ENCODE assay signal across 8 cellular contexts in genomic region chr1:159197767-159198557, GRCh38. TPM values are rescaled to one million over a fixed set of nuclear protein-coding genes. Genes with fewer than 3 reads are reported as not detected.
A peak's percentile ranks its signal among the peaks of the same experiment; 100 is the strongest.
DNase-seq lines count a peak whose midpoint lies in the region; ATAC-seq and TF ChIP-seq lines count a peak whose summit lies in the region.

No MANE protein-coding gene starts in this region.

- H3K9me3 Mint-ChIP-seq in WTC11 (no peaks in the 10 kb centered on the region), memory B cell (no peaks in the 10 kb centered on the region)
- no peaks in the 10 kb centered on the region for H3K9me3 Mint-ChIP-seq in stimulated activated naive CD8-positive, alpha-beta T cell treated with anti-CD3 and anti-CD28 coated beads, Interleukin-15, Interleukin-2, amounts not matched to agents 100 ng/mL and 50 ng/mL, for 24 hours

- H3K27ac Mint-ChIP-seq in WTC11: no peak overlapping the region
- no peak overlapping the region for H3K27ac Mint-ChIP-seq in memory B cell
- peak overlapping the region; percentile 32 for H3K27ac Mint-ChIP-seq in stimulated activated naive CD8-positive, alpha-beta T cell treated with anti-CD3 and anti-CD28 coated beads, Interleukin-15, Interleukin-2, amounts not matched to agents 100 ng/mL and 50 ng/mL, for 24 hours

- H3K36me3 Mint-ChIP-seq in WTC11 (no peaks in the 10 kb centered on the region), memory B cell (no peaks in the 10 kb centered on the region)
- no peaks in the 10 kb centered on the region for H3K36me3 Mint-ChIP-seq in stimulated activated naive CD8-positive, alpha-beta T cell treated with anti-CD3 and anti-CD28 coated beads, Interleukin-15, Interleukin-2, amounts not matched to agents 100 ng/mL and 50 ng/mL, for 24 hours (ENCODE audit: low read depth)

- CTCF ChIA-PET in WTC11 (lab: Charles Lee): interaction anchor here (0.6 to 7.4 kb wide), 24 partner anchors 10 to 809 kb away, joined by 3 to 200 read pairs (median 6); partner anchors contain the start of gene ACKR1

- DNase-seq in AG08395 (ENCODE audit: low spot score) (peak; percentile 77), GM13977 (ENCODE audit: low spot score) (peak; percentile 59), NCI-H2029 treated with DMSO at 0.1 percent for 48 hours (lab: John Stamatoyannopoulos, UW) (peak; percentile 26), WTC11 (ENCODE audit: low spot score) (peak; percentile 84), dermis blood vessel endothelial cell (peak; percentile 90), memory B cell (ENCODE audit: low spot score in 2 of 2) (peak; percentile 57 to 59)

- peak; percentile 87 for ATAC-seq in HG02943 (IDR thresholded peaks at IDR 0.05; ENCODE audit: low read depth, unreplicated experiment)
- peak; percentile 89 for ATAC-seq in WTC11
- peak; percentile 89 for ATAC-seq in memory B cell (ENCODE audit: low read depth)

- in situ Hi-C loops in GM13977 (cut with MboI; ENCODE audit: low pct_unique_long_range_greater_than_20kb, low sequenced_read_pairs, unreplicated experiment): no loop called here

- peak; percentile 78 for TF ChIP-seq CTCF in GM13977 (IDR thresholded peaks at IDR 0.05; ENCODE audit: extremely low read depth, insufficient read depth, missing control alignments)
- TF ChIP-seq CTCF in WTC11 (IDR thresholded peaks at IDR 0.05): peak; percentile 90

- POLR2A ChIA-PET in WTC11 (lab: Charles Lee): interaction anchor here (0.7 to 1.0 kb wide), 2 partner anchors 11 to 15 kb away, joined by 3 to 4 read pairs; no protein-coding TSS in a partner anchor

- H3K27me3 Mint-ChIP-seq in WTC11 (ENCODE audit: low read depth): no peaks in the 10 kb centered on the region
- peaks cover 24% of the 10 kb centered on the region for H3K27me3 Mint-ChIP-seq in memory B cell
- H3K27me3 Mint-ChIP-seq in stimulated activated naive CD8-positive, alpha-beta T cell treated with anti-CD3 and anti-CD28 coated beads, Interleukin-15, Interleukin-2, amounts not matched to agents 100 ng/mL and 50 ng/mL, for 24 hours: peaks cover 49% of the 10 kb centered on the region

- H3K4me1 Mint-ChIP-seq in WTC11: peaks cover 17% of the 10 kb centered on the region
- peaks cover 4% of the 10 kb centered on the region for H3K4me1 Mint-ChIP-seq in memory B cell
- peaks cover 15% of the 10 kb centered on the region for H3K4me1 Mint-ChIP-seq in stimulated activated naive CD8-positive, alpha-beta T cell treated with anti-CD3 and anti-CD28 coated beads, Interleukin-15, Interleukin-2, amounts not matched to agents 100 ng/mL and 50 ng/mL, for 24 hours (ENCODE audit: low read depth)

- no peak overlapping the region for H3K4me3 Mint-ChIP-seq in WTC11
- no peak overlapping the region for H3K4me3 Mint-ChIP-seq in memory B cell
- H3K4me3 Mint-ChIP-seq in stimulated activated naive CD8-positive, alpha-beta T cell treated with anti-CD3 and anti-CD28 coated beads, Interleukin-15, Interleukin-2, amounts not matched to agents 100 ng/mL and 50 ng/mL, for 24 hours: no peak overlapping the region

TF ChIP-seq in WTC11, 78 proteins besides CTCF, POLR2A, EP300 and RAD21:
- TF ChIP-seq CREB1 (CRISPR knock-in tag; IDR thresholded peaks at IDR 0.05): no peak
- TF ChIP-seq ZSCAN18 (CRISPR knock-in tag; IDR thresholded peaks at IDR 0.05): no peak
- TF ChIP-seq KAT7 (CRISPR knock-in tag; IDR thresholded peaks at IDR 0.05; ENCODE audit: borderline replicate concordance): no peak
- TF ChIP-seq, protein P1, sequence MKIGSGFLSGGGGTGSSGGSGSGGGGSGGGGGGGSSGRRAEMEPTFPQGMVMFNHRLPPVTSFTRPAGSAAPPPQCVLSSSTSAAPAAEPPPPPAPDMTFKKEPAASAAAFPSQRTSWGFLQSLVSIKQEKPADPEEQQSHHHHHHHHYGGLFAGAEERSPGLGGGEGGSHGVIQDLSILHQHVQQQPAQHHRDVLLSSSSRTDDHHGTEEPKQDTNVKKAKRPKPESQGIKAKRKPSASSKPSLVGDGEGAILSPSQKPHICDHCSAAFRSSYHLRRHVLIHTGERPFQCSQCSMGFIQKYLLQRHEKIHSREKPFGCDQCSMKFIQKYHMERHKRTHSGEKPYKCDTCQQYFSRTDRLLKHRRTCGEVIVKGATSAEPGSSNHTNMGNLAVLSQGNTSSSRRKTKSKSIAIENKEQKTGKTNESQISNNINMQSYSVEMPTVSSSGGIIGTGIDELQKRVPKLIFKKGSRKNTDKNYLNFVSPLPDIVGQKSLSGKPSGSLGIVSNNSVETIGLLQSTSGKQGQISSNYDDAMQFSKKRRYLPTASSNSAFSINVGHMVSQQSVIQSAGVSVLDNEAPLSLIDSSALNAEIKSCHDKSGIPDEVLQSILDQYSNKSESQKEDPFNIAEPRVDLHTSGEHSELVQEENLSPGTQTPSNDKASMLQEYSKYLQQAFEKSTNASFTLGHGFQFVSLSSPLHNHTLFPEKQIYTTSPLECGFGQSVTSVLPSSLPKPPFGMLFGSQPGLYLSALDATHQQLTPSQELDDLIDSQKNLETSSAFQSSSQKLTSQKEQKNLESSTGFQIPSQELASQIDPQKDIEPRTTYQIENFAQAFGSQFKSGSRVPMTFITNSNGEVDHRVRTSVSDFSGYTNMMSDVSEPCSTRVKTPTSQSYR (CRISPR knock-in tag; IDR thresholded peaks at IDR 0.05): no peak

RNA-seq across cellular contexts. Expression of gene ACKR1, which starts 6.7 kb away (rescaled TPM):
- total RNA-seq in WTC11 (2021) (0.18 to 0.63 TPM (median 0.34 TPM) in 3 replicates), dermis blood vessel endothelial cell (0.17 TPM in 1 of 2 replicates, not detected in the other)

RNA-seq across cellular contexts. Expression of gene CADM3, which starts 26.5 kb away (rescaled TPM):
- total RNA-seq in WTC11 (2021) (5.1 to 5.5 TPM (median 5.3 TPM) in 3 replicates), dermis blood vessel endothelial cell (under 0.01 and 0.09 TPM in 2 replicates)

Comparison
In these comparisons a context has a peak if more than half of its experiments do, and no peak if none do; other contexts are left out.
1. Peak in every context shown above with its lines: DNase-seq and ATAC-seq.
2. DNase-seq: peak in every context shown above with its lines; median percentile 90 in dermis blood vessel endothelial cell; 84 in WTC11; 77 in AG08395; 59 in GM13977; 58 in memory B cell; 26 in NCI-H2029 treated with DMSO at 0.1 percent for 48 hours.